ENCODE assay signal across 1 cellular context in genomic region chr2:176583530-176584101, GRCh38.
TF ChIP-seq lines count a peak whose summit lies in the region.

No MANE protein-coding gene starts in this region.

TF ChIP-seq in PFSK-1, 5 proteins besides CTCF, POLR2A, EP300 and RAD21 (continued from another document):
- peak in 1 of 2 experiments; percentile 35; a peak in 1 of 4 replicates for TF ChIP-seq REST (IDR thresholded peaks at IDR 0.05; ENCODE audit: insufficient read depth in 1 of 2, low read depth in 2 of 2, low read length in 2 of 2)
- TF ChIP-seq SIN3A (IDR thresholded peaks at IDR 0.05; ENCODE audit: borderline replicate concordance, insufficient read depth, low read length), result peak; percentile 55; the same call in 1 of the 2 replicates
TF ChIP-seq in PFSK-1: peak in this region for 2.
